ENCODE assay signal across 7 cellular contexts in genomic region chr21:37257967-37258877, GRCh38. TPM values are rescaled to one million over a fixed set of nuclear protein-coding genes. Genes with fewer than 3 reads are reported as not detected.
DNase-seq lines count a peak whose midpoint lies in the region; ATAC-seq lines count a peak whose summit lies in the region.

No MANE protein-coding gene starts in this region.

- no peaks in the 10 kb centered on the region for H3K27me3 ChIP-seq in ectodermal cell (ENCODE audit: control insufficient read depth, insufficient read depth, low read length, poor library complexity, severe bottlenecking)

- H3K36me3 ChIP-seq in ectodermal cell (ENCODE audit: control insufficient read depth, insufficient read depth, low read length), result no peaks in the 10 kb centered on the region

- H3K9me3 ChIP-seq in ectodermal cell (ENCODE audit: control insufficient read depth, low read length), result no peaks in the 10 kb centered on the region

- peak overlapping the region; percentile 97 for H3K27ac ChIP-seq in ectodermal cell (ENCODE audit: insufficient read depth, low read depth, low read length, poor library complexity, severe bottlenecking)

- WGBS in ectodermal cell, 2 experiments, result 15 to 18% methylated on average over 55 of the region's 55 CpGs

- ATAC-seq in GM18867 (IDR thresholded peaks at IDR 0.05; ENCODE audit: unreplicated experiment) (peak; percentile 73), HG03103 (IDR thresholded peaks at IDR 0.05; ENCODE audit: low read depth, unreplicated experiment) (peak; percentile 70)

- peaks cover 4% of the 10 kb centered on the region for H3K4me1 ChIP-seq in ectodermal cell (ENCODE audit: control insufficient read depth, insufficient read depth, low read length)

- peak overlapping the region; percentile 48 for H3K4me3 ChIP-seq in ectodermal cell (ENCODE audit: insufficient read depth, low read depth, low read length)

- peak; percentile 22 for DNase-seq in NCI-H460 (ENCODE audit: extremely low read depth, low read depth)
- DNase-seq in activated CD4-positive, alpha-beta T cell treated with anti-CD3 and anti-CD28 coated beads, Interleukin-2, amount 50 U/mL, for 48 hours, result peak; percentile 81 to 85
- peak; percentile 77 for DNase-seq in medulla oblongata (ENCODE audit: extremely low spot score)
- DNase-seq in stimulated activated CD8-positive, alpha-beta memory T cell treated with anti-CD3 and anti-CD28 coated beads, Interleukin-12 subunit alpha, Interleukin-12 subunit beta, amount 100 ng/mL, for 4 hours (ENCODE audit: low read depth), result peak; percentile 64

RNA-seq across cellular contexts. Expression of gene VPS26C, which starts 8.9 kb away (rescaled TPM):
- total RNA-seq in NCI-H460 (2014; rRNA removed; shearing (Covaris generic)), result 32.6 and 41.4 TPM in 2 replicates
- 24.3 and 29.7 TPM in 2 replicates for polyA plus RNA-seq in NCI-H460 (2014; cell fraction: nucleus; rRNA removed)
- polyA plus RNA-seq in ectodermal cell (2013, experiment 1 of 4), result 48.5 TPM
- polyA plus RNA-seq in ectodermal cell (2013, experiment 2 of 4), result 47.5 TPM
- 37.3 TPM for polyA plus RNA-seq in ectodermal cell (2013, experiment 3 of 4)
- 41.7 TPM for polyA plus RNA-seq in ectodermal cell (2013, experiment 4 of 4)

Comparison
In these comparisons a context has a peak if more than half of its experiments do, and no peak if none do; other contexts are left out.
1. Peak in every context shown above with its lines: DNase-seq, ATAC-seq, H3K4me3 ChIP-seq and H3K27ac ChIP-seq.
2. DNase-seq: peak in every context shown above with its lines; median percentile 83 in activated CD4-positive, alpha-beta T cell treated with anti-CD3 and anti-CD28 coated beads, Interleukin-2, amount 50 U/mL, for 48 hours; 77 in medulla oblongata; 64 in stimulated activated CD8-positive, alpha-beta memory T cell treated with anti-CD3 and anti-CD28 coated beads, Interleukin-12 subunit alpha, Interleukin-12 subunit beta, amount 100 ng/mL, for 4 hours; 22 in NCI-H460.